ENCODE assay signal across 11 cellular contexts in genomic region chr9:122379340-122379739, GRCh38. TPM values are rescaled to one million over a fixed set of nuclear protein-coding genes. Genes with fewer than 3 reads are reported as not detected.
DNase-seq lines count a peak whose midpoint lies in the region; ATAC-seq and TF ChIP-seq lines count a peak whose summit lies in the region.
"Had no signal": no experiment of that assay in that cellular context is flagged by ENCODE, and none has a peak within 500 bp of the region (broad histone marks: within the 10 kb centered on the region; RNA-seq: fewer than 3 reads in every experiment).

No MANE protein-coding gene starts in this region.

- no peak overlapping the region for H3K4me3 ChIP-seq in AG09309 (ENCODE audit: control insufficient read depth, low read depth, low read length)
- H3K4me3 ChIP-seq in GM12865 (ENCODE audit: low read depth, low read length): no peak overlapping the region
- H3K4me3 ChIP-seq in PC-9: no peak overlapping the region
- no peak overlapping the region for H3K4me3 ChIP-seq in fibroblast of pulmonary artery (replicated peaks; ENCODE audit: low read depth, low read length)

- no TSS peak for BruUV-seq in PC-9 (replicated peaks; lab: Mats Ljungman, UMichigan)

- H2AFZ ChIP-seq in PC-9: no peak overlapping the region

- CTCF ChIA-PET in PC-9 (lab: Charles Lee): interaction anchor here (0.6 kb wide), 1 partner anchor 16 kb away, joined by 3 read pairs; no protein-coding TSS in a partner anchor

- H3K36me3 ChIP-seq in PC-9 (ENCODE audit: low read depth): no peaks in the 10 kb centered on the region

- POLR2A ChIA-PET in PC-9 (lab: Charles Lee; ENCODE audit: unreplicated experiment): no interaction called here

- no peaks in the 10 kb centered on the region for H3K27me3 ChIP-seq in PC-9 (ENCODE audit: insufficient read depth, low read depth)

- TF ChIP-seq CTCF in AG09309 (IDR thresholded peaks at IDR 0.05; ENCODE audit: control insufficient read depth, insufficient read depth, low read depth, low read length, missing control alignments) (peak; percentile 44), GM12865 (IDR thresholded peaks at IDR 0.05; ENCODE audit: insufficient read depth, low read depth, low read length, missing control alignments) (peak; percentile 16), PC-9 (conservative IDR thresholded peaks at IDR 0.05) (peak; percentile 56), fibroblast of pulmonary artery (IDR thresholded peaks at IDR 0.05; ENCODE audit: low read length, missing control alignments) (peak; percentile 55)

- no peaks in the 10 kb centered on the region for H3K9me2 ChIP-seq in PC-9 (ENCODE audit: insufficient read depth)

- no peak overlapping the region for H3K27ac ChIP-seq in PC-9

- no peak for DNase-seq in AG09309 (ENCODE audit: low read depth)
- no peak for DNase-seq in GM12865 (ENCODE audit: low read depth)
- no peak for DNase-seq in PC-9
- DNase-seq in fibroblast of pulmonary artery (ENCODE audit: low read depth): no peak
- DNase-seq in DMS153 treated with DMSO at 0.1 percent for 48 hours (lab: John Stamatoyannopoulos, UW; ENCODE audit: unreplicated experiment): no peak
- DNase-seq in left colon: no peak
- DNase-seq in stimulated activated CD4-positive, alpha-beta T cell treated with anti-CD3 and anti-CD28 coated beads, Interleukin-2, amount 100 ng/mL, for 24 hours: no peak
- DNase-seq: activated CD4-positive, CD25-positive, alpha-beta regulatory T cell treated with anti-CD3 and anti-CD28 coated beads, Interleukin-2, amount 50 U/mL, for 72 hours; mesendoderm; stimulated activated naive CD4-positive, alpha-beta T cell treated with Interleukin-2 at 50 U/mL for 16 hours had no signal

- ATAC-seq in GM18858 (IDR thresholded peaks at IDR 0.05; ENCODE audit: unreplicated experiment) (no peak), left colon (no peak)

- H3F3A ChIP-seq in PC-9 (ENCODE audit: insufficient read depth, low read depth): no peaks in the 10 kb centered on the region

- H3K79me2 ChIP-seq in PC-9 (ENCODE audit: low read depth): no peaks in the 10 kb centered on the region

- intact Hi-C loops in PC-9 (cut with micrococcal nuclease; ENCODE audit: unreplicated experiment) (no loop called here), left colon (cut with DNase I, micrococcal nuclease) (loop anchor here in 1 of 2 donors (10.0 kb wide), 1 partner anchor 75 kb away; no protein-coding TSS in a partner anchor)

- no peak overlapping the region for H3K4me2 ChIP-seq in PC-9

- H4K20me1 ChIP-seq in PC-9 (ENCODE audit: insufficient read depth): no peaks in the 10 kb centered on the region

- no peaks in the 10 kb centered on the region for H3K9me3 ChIP-seq in PC-9 (ENCODE audit: insufficient read depth, low read depth)

- H3K4me1 ChIP-seq in PC-9 (replicated peaks; ENCODE audit: insufficient read depth): no peaks in the 10 kb centered on the region

RNA-seq across cellular contexts. Expression of gene PTGS1, which starts 8.5 kb away (rescaled TPM):
- total RNA-seq in PC-9 (2021) (1.8 TPM in 2 replicates), left colon (10 to 100 TPM in 1 of 2 donors, 1 to 10 TPM in 1; 7.8 to 25.4 TPM)
